ENCODE assay signal across 1 cellular context in the genomic region with DNA sequence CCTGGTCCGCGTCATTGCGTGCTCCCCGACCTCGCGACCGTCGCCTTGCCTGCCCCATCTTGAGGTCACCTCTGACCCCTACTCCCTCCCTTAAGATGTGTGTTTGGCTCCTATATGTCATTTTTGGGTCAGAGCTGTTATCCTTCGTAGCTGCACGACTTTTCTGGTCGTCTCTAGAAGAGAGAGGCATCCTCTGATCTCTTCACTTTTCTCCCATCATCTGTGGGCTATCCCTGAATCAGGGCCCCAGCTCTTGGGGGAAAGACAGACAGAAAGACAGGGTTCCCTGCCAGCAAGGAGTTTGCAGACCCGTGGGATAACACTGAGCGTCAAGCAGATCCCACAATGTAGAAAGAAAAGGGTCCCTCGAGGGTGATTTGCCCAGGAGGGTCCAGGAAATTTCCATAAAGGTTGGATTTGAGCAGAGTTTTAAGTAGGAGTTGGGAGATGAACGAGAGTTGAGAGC.
TF ChIP-seq lines count a peak whose summit lies in the region.

No MANE protein-coding gene starts in this region.

TF ChIP-seq in H1, 55 proteins besides CTCF, POLR2A, EP300 and RAD21:
- TF ChIP-seq ZNF274 (IDR thresholded peaks at IDR 0.05; ENCODE audit: borderline replicate concordance, extremely low read depth, low read length): no peak
- no peak for TF ChIP-seq FOSL1 (IDR thresholded peaks at IDR 0.05; ENCODE audit: insufficient read depth, low read depth, low read length)
- no peak for TF ChIP-seq SUZ12 (IDR thresholded peaks at IDR 0.05; ENCODE audit: low read length)
- TF ChIP-seq CHD2 (IDR thresholded peaks at IDR 0.05; ENCODE audit: low read length): no peak
- TF ChIP-seq RXRA (IDR thresholded peaks at IDR 0.05; ENCODE audit: insufficient read depth, low read depth, low read length): no peak
- no peak for TF ChIP-seq CBX8 (IDR thresholded peaks at IDR 0.05; ENCODE audit: borderline replicate concordance, low read depth, low read length)
- TF ChIP-seq CREB1 (IDR thresholded peaks at IDR 0.05): no peak; the same call in 1 of the 2 replicates
- TF ChIP-seq YY1 (IDR thresholded peaks at IDR 0.05; ENCODE audit: low read depth, low read length): no peak
- no peak for TF ChIP-seq TAF1 (IDR thresholded peaks at IDR 0.05; ENCODE audit: low read depth, low read length)
